Comparison of ENCODE assay signal across 17 cellular contexts in genomic region chr12:68081561-68081960, GRCh38.
A peak's percentile ranks its signal among the peaks of the same experiment; 100 is the strongest.
DNase-seq lines count a peak whose midpoint lies in the region; ATAC-seq and TF ChIP-seq lines count a peak whose summit lies in the region.
"Had no signal": no experiment of that assay in that cellular context is flagged by ENCODE, and none has a peak within 500 bp of the region (broad histone marks: within the 10 kb centered on the region; RNA-seq: fewer than 3 reads in every experiment).

No MANE protein-coding gene starts in this region.

- peaks cover 7 to 13% of the 10 kb centered on the region in 2 donors for H3K36me3 Mint-ChIP-seq in activated T-cell treated with anti-CD3 and anti-CD28 coated beads, Interleukin-2, amount 50 U/mL, for 72 hours (ENCODE audit: insufficient read depth in 2 of 2)
- H3K36me3 Mint-ChIP-seq in activated T-helper 1 cell treated with anti-CD3 and anti-CD28 coated beads, Interleukin-12 subunit alpha, Interleukin-12 subunit beta, Interleukin-2, Interleukin-4 antibody, amounts not matched to agents 30 ng/mL and 10 ng/mL and 1 ng/mL, durations not matched to agents 14 hours and 24 hours and 36 hours (ENCODE audit: low read depth): peaks cover 41% of the 10 kb centered on the region
- H3K36me3 Mint-ChIP-seq in natural killer cell: no peaks in the 10 kb centered on the region

- H3K9me3 Mint-ChIP-seq in activated T-cell treated with anti-CD3 and anti-CD28 coated beads, Interleukin-2, amount 50 U/mL, for 72 hours: peaks cover 3 to 13% of the 10 kb centered on the region in 2 donors
- peaks cover 71% of the 10 kb centered on the region for H3K9me3 Mint-ChIP-seq in activated T-helper 1 cell treated with anti-CD3 and anti-CD28 coated beads, Interleukin-12 subunit alpha, Interleukin-12 subunit beta, Interleukin-2, Interleukin-4 antibody, amounts not matched to agents 30 ng/mL and 10 ng/mL and 1 ng/mL, durations not matched to agents 14 hours and 24 hours and 36 hours
- H3K9me3 Mint-ChIP-seq in natural killer cell: peaks cover 0 to 3% of the 10 kb centered on the region in 2 donors

- no peak for TF ChIP-seq CTCF in natural killer cell (IDR thresholded peaks at IDR 0.05)

- DNase-seq in activated T-cell treated with anti-CD3 and anti-CD28 coated beads, Interleukin-2, amount 50 U/mL, for 72 hours: no peak
- DNase-seq in activated T-cell treated with anti-CD3 and anti-CD28 coated beads for 4 hours: no peak
- no peak for DNase-seq in activated T-helper 1 cell treated with anti-CD3 and anti-CD28 coated beads, Interleukin-12 subunit alpha, Interleukin-12 subunit beta, Interleukin-2, Interleukin-4 antibody, amounts not matched to agents 30 ng/mL and 10 ng/mL and 1 ng/mL, durations not matched to agents 14 hours and 24 hours and 36 hours (ENCODE audit: low spot score)
- no peak for DNase-seq in natural killer cell
- no peak for DNase-seq in NCI-H1436 (lab: John Stamatoyannopoulos, UW)
- DNase-seq in NCI-H524 treated with DMSO at 0.1 percent for 48 hours (lab: John Stamatoyannopoulos, UW): no peak
- DNase-seq: BE2C, DMS79 treated with DMSO at 0.1 percent for 48 hours, H7, KG1, NCI-H1105, NCI-H2029 treated with DMSO at 0.1 percent for 48 hours, NCI-H226, NCI-H510A treated with DMSO at 0.1 percent for 48 hours, OCI-M1 had no signal

- H3K27me3 Mint-ChIP-seq in activated T-cell treated with anti-CD3 and anti-CD28 coated beads, Interleukin-2, amount 50 U/mL, for 72 hours (ENCODE audit: low read depth): no peaks in the 10 kb centered on the region
- no peaks in the 10 kb centered on the region for H3K27me3 Mint-ChIP-seq in activated T-helper 1 cell treated with anti-CD3 and anti-CD28 coated beads, Interleukin-12 subunit alpha, Interleukin-12 subunit beta, Interleukin-2, Interleukin-4 antibody, amounts not matched to agents 30 ng/mL and 10 ng/mL and 1 ng/mL, durations not matched to agents 14 hours and 24 hours and 36 hours (ENCODE audit: insufficient read depth)
- no peaks in the 10 kb centered on the region for H3K27me3 Mint-ChIP-seq in natural killer cell (ENCODE audit: low read depth in 2 of 2)

- peak; percentile 32 to 34 for ATAC-seq in activated T-cell treated with anti-CD3 and anti-CD28 coated beads, Interleukin-2, amount 50 U/mL, for 72 hours (replicated peaks in 1 of 2)
- ATAC-seq in natural killer cell (no peak), GM18907 (IDR thresholded peaks at IDR 0.05; ENCODE audit: unreplicated experiment) (no peak)
- ATAC-seq: Right ventricle myocardium inferior had no signal

- intact Hi-C loops in activated T-helper 1 cell treated with anti-CD3 and anti-CD28 coated beads, Interleukin-12 subunit alpha, Interleukin-12 subunit beta, Interleukin-2, Interleukin-4 antibody, amounts not matched to agents 30 ng/mL and 10 ng/mL and 1 ng/mL, durations not matched to agents 14 hours and 24 hours and 36 hours (cut with micrococcal nuclease): loop anchor here (1.0 to 2.0 kb wide), 8 partner anchors 8 to 383 kb away; no protein-coding TSS in a partner anchor
- intact Hi-C loops in natural killer cell (cut with micrococcal nuclease): no loop called here

- H3K4me1 Mint-ChIP-seq in activated T-cell treated with anti-CD3 and anti-CD28 coated beads, Interleukin-2, amount 50 U/mL, for 72 hours (ENCODE audit: low read depth): peaks cover 23% of the 10 kb centered on the region
- H3K4me1 Mint-ChIP-seq in activated T-helper 1 cell treated with anti-CD3 and anti-CD28 coated beads, Interleukin-12 subunit alpha, Interleukin-12 subunit beta, Interleukin-2, Interleukin-4 antibody, amounts not matched to agents 30 ng/mL and 10 ng/mL and 1 ng/mL, durations not matched to agents 14 hours and 24 hours and 36 hours (ENCODE audit: low read depth): peaks cover 56% of the 10 kb centered on the region
- peaks cover 44 to 52% of the 10 kb centered on the region in 2 donors for H3K4me1 Mint-ChIP-seq in natural killer cell

- H3K27ac Mint-ChIP-seq in activated T-cell treated with anti-CD3 and anti-CD28 coated beads, Interleukin-2, amount 50 U/mL, for 72 hours: no peak overlapping the region
- H3K27ac Mint-ChIP-seq in activated T-helper 1 cell treated with anti-CD3 and anti-CD28 coated beads, Interleukin-12 subunit alpha, Interleukin-12 subunit beta, Interleukin-2, Interleukin-4 antibody, amounts not matched to agents 30 ng/mL and 10 ng/mL and 1 ng/mL, durations not matched to agents 14 hours and 24 hours and 36 hours: peak overlapping the region; percentile 80
- H3K27ac Mint-ChIP-seq in natural killer cell: peak overlapping the region; percentile 65 to 81

- no peak overlapping the region for H3K4me3 Mint-ChIP-seq in activated T-cell treated with anti-CD3 and anti-CD28 coated beads, Interleukin-2, amount 50 U/mL, for 72 hours
- no peak overlapping the region for H3K4me3 Mint-ChIP-seq in activated T-helper 1 cell treated with anti-CD3 and anti-CD28 coated beads, Interleukin-12 subunit alpha, Interleukin-12 subunit beta, Interleukin-2, Interleukin-4 antibody, amounts not matched to agents 30 ng/mL and 10 ng/mL and 1 ng/mL, durations not matched to agents 14 hours and 24 hours and 36 hours
- H3K4me3 Mint-ChIP-seq in natural killer cell: peak overlapping the region; percentile 70

Comparison
In these comparisons a context has a peak if more than half of its experiments do, and no peak if none do; other contexts are left out.
1. ATAC-seq: peak in activated T-cell treated with anti-CD3 and anti-CD28 coated beads, Interleukin-2, amount 50 U/mL, for 72 hours (2 of 2); none in natural killer cell (0 of 3) and GM18907 (single experiment).